Comparison of ENCODE assay signal across 20 cellular contexts in the genomic region with DNA sequence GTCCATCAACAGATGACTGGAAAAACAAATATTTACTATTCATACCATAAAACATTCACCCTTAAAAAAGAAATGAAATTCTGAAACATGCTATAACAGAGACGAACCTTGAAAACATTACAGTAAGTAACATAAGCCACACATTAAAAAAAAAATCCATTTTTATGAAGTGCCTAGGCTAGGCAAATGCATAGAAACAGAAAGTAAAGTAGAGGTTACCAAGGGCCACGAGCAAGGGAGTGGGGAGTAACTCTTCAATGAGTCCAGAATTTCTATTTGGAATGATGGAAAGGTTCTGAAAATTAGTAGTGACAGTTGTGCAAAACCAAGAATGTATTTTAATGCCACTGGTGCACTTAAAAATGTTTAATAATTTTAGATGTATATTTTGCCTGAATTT.
"Had no signal": no experiment of that assay in that cellular context is flagged by ENCODE, and none has a peak within 500 bp of the region (broad histone marks: within the 10 kb centered on the region; RNA-seq: fewer than 3 reads in every experiment).

No MANE protein-coding gene starts in this region.

- H3K4me1 ChIP-seq: breast epithelium, suprapubic skin had no signal

- ATAC-seq: activated CD8-positive, alpha-beta T cell treated with anti-CD3 and anti-CD28 coated beads, Interleukin-2, amount 10 ng/mL, durations not matched to agents 7 days and 5 days; activated naive CD4-positive, alpha-beta T cell treated with anti-CD3 and anti-CD28 coated beads, Interleukin-2, amount 50 U/mL, for 72 hours; left colon; sciatic nerve; stimulated activated naive CD8-positive, alpha-beta T cell treated with anti-CD3 and anti-CD28 coated beads, Interleukin-15, Interleukin-2, amounts not matched to agents 100 U/mL and 50 U/mL, for 24 hours; WTC11 had no signal

- H3K27ac Mint-ChIP-seq: activated CD8-positive, alpha-beta T cell treated with anti-CD3 and anti-CD28 coated beads, Interleukin-2, amount 10 ng/mL, durations not matched to agents 7 days and 5 days; activated naive CD4-positive, alpha-beta T cell treated with anti-CD3 and anti-CD28 coated beads, Interleukin-2, amount 50 U/mL, for 72 hours; WTC11 had no signal

- H3K4me3 Mint-ChIP-seq: activated CD8-positive, alpha-beta T cell treated with anti-CD3 and anti-CD28 coated beads, Interleukin-2, amount 10 ng/mL, durations not matched to agents 7 days and 5 days; nephron; WTC11 had no signal

- H3K27me3 ChIP-seq: breast epithelium, esophagus muscularis mucosa, suprapubic skin, upper lobe of left lung had no signal

- H3K27ac ChIP-seq: breast epithelium, esophagus muscularis mucosa, suprapubic skin had no signal

- H3K4me3 ChIP-seq: breast epithelium, esophagus muscularis mucosa, lung, suprapubic skin, upper lobe of left lung had no signal

- H3K9me3 Mint-ChIP-seq: activated naive CD4-positive, alpha-beta T cell treated with anti-CD3 and anti-CD28 coated beads, Interleukin-2, amount 50 U/mL, for 72 hours; nephron; WTC11 had no signal

- H3K4me1 Mint-ChIP-seq: nephron, WTC11 had no signal

- H3K9me3 ChIP-seq: breast epithelium, esophagus muscularis mucosa, suprapubic skin, upper lobe of left lung had no signal

- H3K36me3 ChIP-seq: breast epithelium had no signal

- DNase-seq: activated CD4-positive, alpha-beta T cell treated with anti-CD3 and anti-CD28 coated beads for 48 hours; activated CD8-positive, alpha-beta T cell treated with anti-CD3 and anti-CD28 coated beads, Interleukin-2, amount 10 ng/mL, durations not matched to agents 7 days and 5 days; activated effector memory CD4-positive, alpha-beta T cell treated with anti-CD3 and anti-CD28 coated beads, Interleukin-2, amount 50 U/mL, for 16 hours; aorta; foreskin fibroblast; glutamatergic neuron; left colon; stimulated activated CD4-positive, alpha-beta T cell treated with anti-CD3 and anti-CD28 coated beads, Interleukin-12 subunit alpha, Interleukin-12 subunit beta, amount 100 ng/mL, for 4 hours; stimulated activated CD4-positive, alpha-beta T cell treated with anti-CD3 and anti-CD28 coated beads, Interleukin-2, amount 100 ng/mL, for 48 hours; stimulated activated naive CD8-positive, alpha-beta T cell treated with anti-CD3 and anti-CD28 coated beads, Interleukin-15, Interleukin-2, amounts not matched to agents 100 U/mL and 50 U/mL, for 24 hours; T-helper 1 cell; upper lobe of left lung had no signal
